21 cellular contexts compared by ENCODE assay signal in the genomic region with DNA sequence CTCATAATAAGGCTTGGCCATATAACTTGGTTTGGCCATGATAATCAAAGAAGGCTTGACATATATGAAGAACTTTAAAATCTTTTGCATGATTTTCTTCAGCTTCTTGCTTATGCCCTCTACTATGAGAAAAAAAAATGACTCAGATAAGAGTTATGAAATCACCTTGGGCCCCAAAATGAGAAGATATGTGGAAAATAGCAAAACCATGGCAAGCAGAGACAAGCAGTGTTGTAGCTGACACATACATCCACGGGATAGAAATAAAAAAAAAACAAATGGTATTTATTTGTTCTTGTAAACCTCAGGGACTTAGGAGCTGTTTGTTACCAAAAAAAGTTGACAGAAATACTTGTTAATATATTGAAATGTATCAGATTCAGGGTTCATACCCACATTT.
A peak's percentile ranks its signal among the peaks of the same experiment; 100 is the strongest.
DNase-seq lines count a peak whose midpoint lies in the region; ATAC-seq, FAIRE-seq and TF ChIP-seq lines count a peak whose summit lies in the region.
"Had no signal": no experiment of that assay in that cellular context is flagged by ENCODE, and none has a peak within 500 bp of the region (broad histone marks: within the 10 kb centered on the region; RNA-seq: fewer than 3 reads in every experiment).

No MANE protein-coding gene starts in this region.

- H2AFZ ChIP-seq in PC-9 (peak overlapping the region; percentile 2; the same call in 1 of the 2 replicates), smooth muscle cell (ENCODE audit: low read depth) (no peak overlapping the region)
- H2AFZ ChIP-seq: GM23338 had no signal

- no peaks in the 10 kb centered on the region; the same call in 1 of the 2 replicates for H3K9me2 ChIP-seq in PC-9 (ENCODE audit: insufficient read depth)

- H3K9me3 ChIP-seq in PC-9 (ENCODE audit: insufficient read depth, low read depth), result no peaks in the 10 kb centered on the region; the same call in 1 of the 2 replicates
- no peaks in the 10 kb centered on the region for H3K9me3 ChIP-seq in RWPE2 (ENCODE audit: severe bottlenecking)
- no peaks in the 10 kb centered on the region for H3K9me3 ChIP-seq in smooth muscle cell (replicated peaks; ENCODE audit: low read depth)
- H3K9me3 ChIP-seq: HAP-1 had no signal

- FAIRE-seq in bronchial epithelial cell (lab: Jason Lieb, UNC), result no peak
- FAIRE-seq: GM12891, GM18507, H54 had no signal

- no peak overlapping the region for H3K4me2 ChIP-seq in PC-9
- no peak overlapping the region for H3K4me2 ChIP-seq in smooth muscle cell
- H3K4me2 ChIP-seq: GM23338 had no signal

- CTCF ChIA-PET in PC-9 (lab: Charles Lee), result no interaction called here

- intact Hi-C loops in PC-9 (cut with micrococcal nuclease; ENCODE audit: unreplicated experiment), result no loop called here

- H3K36me3 ChIP-seq in PC-9 (ENCODE audit: low read depth), result no peaks in the 10 kb centered on the region
- no peaks in the 10 kb centered on the region for H3K36me3 ChIP-seq in RWPE2 (ENCODE audit: low read depth)
- H3K36me3 ChIP-seq in bronchial epithelial cell (ENCODE audit: control insufficient read depth, insufficient read depth, low read length), result no peaks in the 10 kb centered on the region
- H3K36me3 ChIP-seq in smooth muscle cell (ENCODE audit: low read depth), result no peaks in the 10 kb centered on the region
- H3K36me3 ChIP-seq: HAP-1 had no signal

- no peak overlapping the region for H3K9ac ChIP-seq in smooth muscle cell (ENCODE audit: low read depth)

- no peak for DNase-seq in PC-9
- DNase-seq in RWPE2 (ENCODE audit: low spot score), result no peak
- peak; percentile 95 for DNase-seq in bronchial epithelial cell (ENCODE audit: low read depth)
- peak; percentile 63 to 80 for DNase-seq in foreskin keratinocyte
- DNase-seq in activated CD4-positive, alpha-beta T cell treated with anti-CD3 and anti-CD28 coated beads, Interleukin-2, amount 50 U/mL, for 1 hour, result no peak
- no peak for DNase-seq in H4 (ENCODE audit: low spot score)
- no peak for DNase-seq in smooth muscle cell (lab: John Stamatoyannopoulos, UW; ENCODE audit: unreplicated experiment)
- DNase-seq: C1 segment of cervical spinal cord; Calu3; CD4-positive, alpha-beta memory T cell; COR-L47; DMS53; DMS79 treated with DMSO at 0.1 percent for 48 hours; GF-D8; HFFc6 had no signal

- H3K4me3 ChIP-seq in PC-9, result no peak overlapping the region
- no peak overlapping the region for H3K4me3 ChIP-seq in RWPE2 (ENCODE audit: severe bottlenecking)
- H3K4me3 ChIP-seq in bronchial epithelial cell (ENCODE audit: low read depth, low read length), result no peak overlapping the region
- H3K4me3 ChIP-seq in smooth muscle cell, result no peak overlapping the region
- H3K4me3 ChIP-seq: GM23338, HAP-1 had no signal

- H3K4me1 ChIP-seq in PC-9 (replicated peaks; ENCODE audit: insufficient read depth) (0 out of 2 replicates have a peak, but pooled peaks cover 11% of the 10 kb centered on the region), RWPE2 (ENCODE audit: insufficient read depth, poor library complexity, severe bottlenecking) (peaks cover 13% of the 10 kb centered on the region), foreskin keratinocyte (no peaks in the 10 kb centered on the region), smooth muscle cell (ENCODE audit: low read depth) (no peaks in the 10 kb centered on the region)
- H3K4me1 ChIP-seq: HAP-1 had no signal

- TF ChIP-seq CTCF in PC-9 (conservative IDR thresholded peaks at IDR 0.05) (no peak), RWPE2 (IDR thresholded peaks at IDR 0.05; ENCODE audit: poor library complexity, severe bottlenecking) (no peak), bronchial epithelial cell (IDR thresholded peaks at IDR 0.05; ENCODE audit: insufficient read depth, low read length, severe bottlenecking) (no peak), foreskin keratinocyte (conservative IDR thresholded peaks at IDR 0.05) (no peak), smooth muscle cell (IDR thresholded peaks at IDR 0.05; ENCODE audit: borderline replicate concordance, insufficient read depth, poor library complexity, severe bottlenecking) (no peak)

- H4K20me1 ChIP-seq in PC-9 (ENCODE audit: insufficient read depth), result no peaks in the 10 kb centered on the region
- no peaks in the 10 kb centered on the region for H4K20me1 ChIP-seq in smooth muscle cell (ENCODE audit: low read depth)

- H3F3A ChIP-seq in PC-9 (ENCODE audit: insufficient read depth, low read depth), result no peaks in the 10 kb centered on the region
- no peaks in the 10 kb centered on the region for H3F3A ChIP-seq in smooth muscle cell (ENCODE audit: low read depth)

- 85% methylated on average over 1 of the region's 1 CpG for WGBS in smooth muscle cell (ENCODE audit: low lambda C conversion rate)

- H3K27me3 ChIP-seq in PC-9 (ENCODE audit: insufficient read depth, low read depth) (no peaks in the 10 kb centered on the region), RWPE2 (ENCODE audit: insufficient read depth, poor library complexity, severe bottlenecking) (no peaks in the 10 kb centered on the region), bronchial epithelial cell (ENCODE audit: control insufficient read depth, insufficient read depth, low read length) (no peaks in the 10 kb centered on the region), foreskin keratinocyte (no peaks in the 10 kb centered on the region), smooth muscle cell (ENCODE audit: low read depth) (no peaks in the 10 kb centered on the region)

- H3K79me2 ChIP-seq in PC-9 (ENCODE audit: low read depth) (no peaks in the 10 kb centered on the region), smooth muscle cell (ENCODE audit: low read depth) (no peaks in the 10 kb centered on the region)

- POLR2A ChIA-PET in PC-9 (lab: Charles Lee; ENCODE audit: unreplicated experiment), result no interaction called here

- BruUV-seq in PC-9 (replicated peaks; lab: Mats Ljungman, UMichigan), result no TSS peak

- ATAC-seq in RWPE2 (ENCODE audit: low read depth) (peak; percentile 64; the same call in 1 of the 3 replicates), foreskin keratinocyte (peak; percentile 96), GM19395 (IDR thresholded peaks at IDR 0.05; ENCODE audit: unreplicated experiment) (no peak)
- ATAC-seq: GM23338 had no signal

- H3K27ac ChIP-seq in PC-9 (no peak overlapping the region), RWPE2 (ENCODE audit: poor library complexity, severe bottlenecking) (no peak overlapping the region), foreskin keratinocyte (peak overlapping the region; percentile 70), smooth muscle cell (ENCODE audit: low read depth) (no peak overlapping the region)

Comparison
In these comparisons a context has a peak if more than half of its experiments do, and no peak if none do; other contexts are left out.
1. DNase-seq: peak in bronchial epithelial cell (single experiment) and foreskin keratinocyte (2 of 2); none in PC-9 (0 of 2), RWPE2 (single experiment), activated CD4-positive, alpha-beta T cell treated with anti-CD3 and anti-CD28 coated beads, Interleukin-2, amount 50 U/mL, for 1 hour (single experiment), H4 (single experiment) and smooth muscle cell (single experiment).